Comparison of ENCODE assay signal across 8 cellular contexts in the genomic region with DNA sequence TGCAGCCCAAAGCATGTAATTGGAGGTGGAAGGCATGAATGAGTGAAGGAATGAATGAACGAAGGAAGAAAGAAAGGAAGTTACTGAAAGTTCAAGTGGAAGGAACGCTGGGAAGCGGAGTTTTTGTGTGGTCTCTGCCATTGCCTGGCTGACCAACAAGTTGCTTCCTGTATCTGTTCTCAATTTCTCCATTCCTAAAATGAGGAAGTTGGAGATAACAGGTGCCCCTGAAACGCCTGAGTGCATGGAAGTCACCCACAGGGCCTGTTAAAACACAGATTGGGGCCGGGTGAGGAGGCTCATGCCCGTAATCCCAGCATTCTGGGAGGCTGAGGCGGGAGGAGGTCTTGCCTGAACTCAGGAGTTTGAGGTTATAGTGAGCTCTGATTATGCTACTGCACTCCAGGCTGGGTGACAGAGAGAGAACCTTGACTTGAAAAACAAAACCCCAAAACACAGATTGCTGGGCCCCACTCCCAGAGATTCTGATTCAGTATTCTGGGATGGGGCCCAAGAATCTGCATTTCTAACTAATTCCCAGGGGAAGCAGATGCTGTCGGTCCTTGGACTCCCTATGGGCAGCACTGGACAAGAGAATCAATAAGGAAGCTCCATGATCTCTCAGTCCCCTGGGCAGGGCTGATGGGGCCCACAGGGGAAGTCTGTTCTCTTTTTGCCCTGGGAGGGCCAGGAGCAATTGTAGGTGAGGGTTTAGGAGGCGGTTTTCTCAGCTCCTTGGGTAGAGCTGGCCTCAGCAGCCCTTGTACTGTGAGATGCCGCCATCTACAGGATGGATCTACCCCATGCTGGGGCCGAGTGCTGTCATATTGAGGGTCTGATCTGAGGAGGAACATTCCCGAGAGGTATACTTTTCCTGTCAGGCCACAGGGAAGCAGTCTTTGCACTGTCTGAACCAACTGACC. TPM values are rescaled to one million over a fixed set of nuclear protein-coding genes. Genes with fewer than 3 reads are reported as not detected.
DNase-seq lines count a peak whose midpoint lies in the region; ATAC-seq and TF ChIP-seq lines count a peak whose summit lies in the region.

No MANE protein-coding gene starts in this region.

- H3K27me3 ChIP-seq in foreskin keratinocyte (no peaks in the 10 kb centered on the region), osteoblast (ENCODE audit: insufficient read depth, low read length) (no peaks in the 10 kb centered on the region), uterus (no peaks in the 10 kb centered on the region)

- H3K27ac ChIP-seq in foreskin keratinocyte = no peak overlapping the region
- no peak overlapping the region for H3K27ac ChIP-seq in osteoblast (ENCODE audit: low read depth, low read length)
- no peak overlapping the region for H3K27ac ChIP-seq in uterus

- TF ChIP-seq CTCF in GM12872 (IDR thresholded peaks at IDR 0.05; ENCODE audit: insufficient read depth, low read depth, low read length) = peak; percentile 88
- peak; percentile 79 for TF ChIP-seq CTCF in foreskin keratinocyte (conservative IDR thresholded peaks at IDR 0.05)
- TF ChIP-seq CTCF in osteoblast (IDR thresholded peaks at IDR 0.05; ENCODE audit: extremely low read depth, low read depth, low read length) = peak; percentile 72
- peak; percentile 33 to 57 (median 47) for TF ChIP-seq CTCF in uterus (IDR thresholded peaks at IDR 0.05)

- H3K9me3 ChIP-seq in osteoblast (ENCODE audit: low read depth, low read length) (no peaks in the 10 kb centered on the region), uterus (no peaks in the 10 kb centered on the region)

- DNase-seq in 8988T (peak; percentile 61), NOMO-1 treated with dmso at 0.1 percent for 144 hours (lab: John Stamatoyannopoulos, UW; ENCODE audit: unreplicated experiment) (peak; percentile 85), foreskin keratinocyte (peak in 1 of 2 donors; percentile 59), osteoblast (ENCODE audit: insufficient read length, low spot score, missing footprints) (peak; percentile 87), uterus (peak; percentile 55)
- peak; percentile 53 for DNase-seq in activated T-cell treated with anti-CD3 and anti-CD28 coated beads, Interleukin-2, amount 50 U/mL, for 1 hour

- no peak overlapping the region for H3K4me3 ChIP-seq in osteoblast (ENCODE audit: insufficient read depth, low read length)
- H3K4me3 ChIP-seq in uterus = no peak overlapping the region

- no peaks in the 10 kb centered on the region for H3K4me1 ChIP-seq in foreskin keratinocyte
- H3K4me1 ChIP-seq in osteoblast (ENCODE audit: insufficient read depth, low read length) = peaks cover 7% of the 10 kb centered on the region
- peaks cover 0 to 4% of the 10 kb centered on the region in 2 donors for H3K4me1 ChIP-seq in uterus

- intact Hi-C loops in uterus (cut with DNase I; ENCODE audit: low total_unique reads) = no loop called here

- peak overlapping the region; percentile 18 for H2AFZ ChIP-seq in osteoblast (ENCODE audit: low read length)

- H3K79me2 ChIP-seq in osteoblast (ENCODE audit: insufficient read depth, low read length) = no peaks in the 10 kb centered on the region

- H3K36me3 ChIP-seq in osteoblast (ENCODE audit: insufficient read depth, low read length) (no peaks in the 10 kb centered on the region), uterus (no peaks in the 10 kb centered on the region)

- no peak for TF ChIP-seq POLR2A in uterus (IDR thresholded peaks at IDR 0.05)

- H3K4me2 ChIP-seq in osteoblast (ENCODE audit: insufficient read depth, low read length) = no peak overlapping the region

- ATAC-seq in HG03342 (IDR thresholded peaks at IDR 0.05; ENCODE audit: unreplicated experiment) (peak; percentile 77), foreskin keratinocyte (peak; percentile 62)

- H4K20me1 ChIP-seq in osteoblast (ENCODE audit: insufficient read depth, low read length) = no peaks in the 10 kb centered on the region

RNA-seq across cellular contexts. Expression of a gene that starts 3.3 kb away (rescaled TPM):
- total RNA-seq in foreskin keratinocyte (not detected in 2 replicates), osteoblast (not detected in 2 replicates), uterus (under 1 TPM in 1 of 4 donors, not detected in 3; 0.14 TPM)
- polyA plus RNA-seq in foreskin keratinocyte = not detected in 2 replicates

RNA-seq across cellular contexts. Expression of a gene that starts 43.2 kb away (rescaled TPM):
- total RNA-seq in foreskin keratinocyte = 60.9 and 68.8 TPM in 2 replicates
- 29.3 and 35.7 TPM in 2 replicates for polyA plus RNA-seq in foreskin keratinocyte
- total RNA-seq in osteoblast = 66.3 and 74.9 TPM in 2 replicates
- 100 to 1,000 TPM in 3 of 4 donors, 10 to 100 TPM in 1; 44.8 to 187 (median 122) TPM for total RNA-seq in uterus

RNA-seq across cellular contexts. Expression of a gene that starts 48.4 kb away (rescaled TPM):
- total RNA-seq in foreskin keratinocyte (9.2 and 11.1 TPM in 2 replicates), osteoblast (31.2 and 34.7 TPM in 2 replicates), uterus (10 to 100 TPM in 3 of 4 donors, 1 to 10 TPM in 1; 1.8 to 50.0 (median 23.0) TPM)
- 7.5 and 8.7 TPM in 2 replicates for polyA plus RNA-seq in foreskin keratinocyte
